ENCODE assay signal across 13 cellular contexts in genomic region chr2:37915773-37916172, GRCh38.
"Had no signal": no experiment of that assay in that cellular context is flagged by ENCODE, and none has a peak within 500 bp of the region (broad histone marks: within the 10 kb centered on the region; RNA-seq: fewer than 3 reads in every experiment).

No MANE protein-coding gene starts in this region.

- H3K27me3 ChIP-seq: right atrium auricular region, stomach, vagina had no signal

- ATAC-seq: naive thymus-derived CD4-positive, alpha-beta T cell had no signal

- H3K36me3 ChIP-seq: right atrium auricular region, stomach, vagina had no signal

- H3K9me3 ChIP-seq: right atrium auricular region, stomach, vagina had no signal

- H3K27ac ChIP-seq: coronary artery, vagina had no signal

- H3K4me3 ChIP-seq: coronary artery, right atrium auricular region, stomach, vagina had no signal

- DNase-seq: effector CD4-positive, alpha-beta T cell; endodermal cell; islet precursor cell; naive thymus-derived CD4-positive, alpha-beta T cell; nephron progenitor cell; posterior cingulate gyrus; small intestine; stimulated activated CD4-positive, alpha-beta T cell treated with anti-CD3 and anti-CD28 coated beads, Interleukin-12 subunit alpha, Interleukin-12 subunit beta, amount 100 ng/mL, for 4 hours; stimulated activated naive CD4-positive, alpha-beta T cell; stomach had no signal
